In the genomic region with DNA sequence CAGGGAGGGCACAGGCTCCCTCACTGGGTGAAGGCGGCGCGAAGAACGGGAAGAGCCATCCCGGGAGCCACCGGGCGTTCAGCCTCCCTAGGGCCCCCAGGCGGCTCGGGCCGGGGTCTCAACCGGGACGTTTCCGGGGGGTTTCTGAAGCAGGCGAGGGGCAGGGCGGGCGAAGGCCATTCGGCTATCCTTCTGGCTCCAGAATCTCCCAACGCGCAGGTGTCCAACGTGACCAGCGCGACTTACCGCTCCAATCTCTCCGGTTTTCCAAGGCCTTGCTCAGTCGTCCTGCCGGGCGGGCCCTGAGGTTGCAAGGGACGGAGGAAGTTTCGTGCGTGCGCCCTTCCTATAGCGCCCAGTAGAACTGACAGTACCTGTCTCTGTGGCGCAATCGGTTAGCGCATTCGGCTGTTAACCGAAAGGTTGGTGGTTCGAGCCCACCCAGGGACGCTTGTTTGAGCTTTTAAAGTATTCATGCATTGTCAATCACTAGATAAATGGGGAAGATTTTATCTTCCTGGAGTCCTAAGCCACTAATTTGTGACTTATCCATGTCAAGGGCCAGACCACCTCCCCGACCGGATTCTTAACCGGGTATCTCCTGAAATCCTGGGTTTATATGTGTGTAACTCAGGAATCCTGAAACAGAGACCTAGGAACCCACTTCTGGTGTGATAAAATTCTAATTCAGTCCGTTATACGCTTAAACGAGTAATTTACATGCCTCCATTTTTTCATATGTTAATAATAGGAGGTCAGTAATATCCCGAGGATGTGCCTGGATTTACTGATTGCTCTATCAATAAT, we compare ENCODE assay signal across 1 cellular context.
TF ChIP-seq lines count a peak whose summit lies in the region.

No MANE protein-coding gene starts in this region.

TF ChIP-seq in HEK293, 187 proteins besides CTCF, POLR2A, EP300 and RAD21 (continued from another document):
- peak; percentile 81 for TF ChIP-seq ZBTB11 (tag by site-specific recombination; conservative IDR thresholded peaks at IDR 0.05; ENCODE audit: low read depth)
- 0 out of 2 replicates have a peak, but pooled peaks have one; percentile 53 for TF ChIP-seq SCRT2 (tag by site-specific recombination; IDR thresholded peaks at IDR 0.05)
- TF ChIP-seq, protein P1, sequence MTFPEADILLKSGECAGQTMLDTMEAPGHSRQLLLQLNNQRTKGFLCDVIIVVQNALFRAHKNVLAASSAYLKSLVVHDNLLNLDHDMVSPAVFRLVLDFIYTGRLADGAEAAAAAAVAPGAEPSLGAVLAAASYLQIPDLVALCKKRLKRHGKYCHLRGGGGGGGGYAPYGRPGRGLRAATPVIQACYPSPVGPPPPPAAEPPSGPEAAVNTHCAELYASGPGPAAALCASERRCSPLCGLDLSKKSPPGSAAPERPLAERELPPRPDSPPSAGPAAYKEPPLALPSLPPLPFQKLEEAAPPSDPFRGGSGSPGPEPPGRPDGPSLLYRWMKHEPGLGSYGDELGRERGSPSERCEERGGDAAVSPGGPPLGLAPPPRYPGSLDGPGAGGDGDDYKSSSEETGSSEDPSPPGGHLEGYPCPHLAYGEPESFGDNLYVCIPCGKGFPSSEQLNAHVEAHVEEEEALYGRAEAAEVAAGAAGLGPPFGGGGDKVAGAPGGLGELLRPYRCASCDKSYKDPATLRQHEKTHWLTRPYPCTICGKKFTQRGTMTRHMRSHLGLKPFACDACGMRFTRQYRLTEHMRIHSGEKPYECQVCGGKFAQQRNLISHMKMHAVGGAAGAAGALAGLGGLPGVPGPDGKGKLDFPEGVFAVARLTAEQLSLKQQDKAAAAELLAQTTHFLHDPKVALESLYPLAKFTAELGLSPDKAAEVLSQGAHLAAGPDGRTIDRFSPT (tag by site-specific recombination; IDR thresholded peaks at IDR 0.05), result peak; percentile 80
